ENCODE assay signal across 1 cellular context in genomic region chr1:119373465-119373864, GRCh38.
TF ChIP-seq lines count a peak whose summit lies in the region.

No MANE protein-coding gene starts in this region.

TF ChIP-seq in SK-N-SH, 30 proteins besides CTCF, POLR2A, EP300 and RAD21 (continued from another document):
- TF ChIP-seq, protein P1, sequence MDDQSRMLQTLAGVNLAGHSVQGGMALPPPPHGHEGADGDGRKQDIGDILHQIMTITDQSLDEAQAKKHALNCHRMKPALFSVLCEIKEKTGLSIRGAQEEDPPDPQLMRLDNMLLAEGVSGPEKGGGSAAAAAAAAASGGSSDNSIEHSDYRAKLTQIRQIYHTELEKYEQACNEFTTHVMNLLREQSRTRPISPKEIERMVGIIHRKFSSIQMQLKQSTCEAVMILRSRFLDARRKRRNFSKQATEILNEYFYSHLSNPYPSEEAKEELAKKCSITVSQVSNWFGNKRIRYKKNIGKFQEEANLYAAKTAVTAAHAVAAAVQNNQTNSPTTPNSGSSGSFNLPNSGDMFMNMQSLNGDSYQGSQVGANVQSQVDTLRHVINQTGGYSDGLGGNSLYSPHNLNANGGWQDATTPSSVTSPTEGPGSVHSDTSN (IDR thresholded peaks at IDR 0.05) = no peak
- TF ChIP-seq SIN3A (IDR thresholded peaks at IDR 0.05; ENCODE audit: borderline replicate concordance, low read depth, low read length) (no peak), NRF1 (IDR thresholded peaks at IDR 0.05; ENCODE audit: low read depth, low read length) (no peak), MAX (IDR thresholded peaks at IDR 0.05; ENCODE audit: low read depth) (no peak)
